In the genomic region with DNA sequence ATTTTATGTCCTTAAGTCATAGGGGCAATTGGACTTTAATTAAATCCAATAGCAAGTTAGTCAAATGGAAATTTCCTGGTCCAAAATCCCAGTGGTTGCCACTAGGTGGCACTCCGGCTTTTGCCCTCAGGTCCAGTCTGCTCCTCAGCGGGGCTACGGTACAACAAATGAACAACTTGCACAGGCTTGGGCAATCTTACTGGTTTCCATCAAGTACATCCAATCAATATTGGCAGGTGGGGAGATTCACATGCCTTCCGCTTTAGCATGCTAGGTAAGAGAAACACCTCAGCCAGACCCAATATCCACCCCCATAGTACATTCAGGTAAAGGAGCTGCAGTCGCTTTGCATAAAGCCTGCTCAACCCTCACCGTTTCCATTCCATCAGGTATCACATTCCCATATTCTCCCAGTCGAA, we compare ENCODE assay signal across 2 cellular contexts.
TF ChIP-seq lines count a peak whose summit lies in the region.

No MANE protein-coding gene starts in this region.

TF ChIP-seq in HEK293, 187 proteins besides CTCF, POLR2A, EP300 and RAD21:
- no peak for TF ChIP-seq ZNF23 (tag by site-specific recombination; IDR thresholded peaks at IDR 0.05; ENCODE audit: borderline replicate concordance)
- no peak for TF ChIP-seq OSR2 (tag by site-specific recombination; IDR thresholded peaks at IDR 0.05)
- TF ChIP-seq ZNF19 (tag by site-specific recombination; IDR thresholded peaks at IDR 0.05; ENCODE audit: low read depth) = no peak
- TF ChIP-seq ZNF529 (tag by site-specific recombination; IDR thresholded peaks at IDR 0.05; ENCODE audit: insufficient replicate concordance) = no peak
- TF ChIP-seq, protein P1, sequence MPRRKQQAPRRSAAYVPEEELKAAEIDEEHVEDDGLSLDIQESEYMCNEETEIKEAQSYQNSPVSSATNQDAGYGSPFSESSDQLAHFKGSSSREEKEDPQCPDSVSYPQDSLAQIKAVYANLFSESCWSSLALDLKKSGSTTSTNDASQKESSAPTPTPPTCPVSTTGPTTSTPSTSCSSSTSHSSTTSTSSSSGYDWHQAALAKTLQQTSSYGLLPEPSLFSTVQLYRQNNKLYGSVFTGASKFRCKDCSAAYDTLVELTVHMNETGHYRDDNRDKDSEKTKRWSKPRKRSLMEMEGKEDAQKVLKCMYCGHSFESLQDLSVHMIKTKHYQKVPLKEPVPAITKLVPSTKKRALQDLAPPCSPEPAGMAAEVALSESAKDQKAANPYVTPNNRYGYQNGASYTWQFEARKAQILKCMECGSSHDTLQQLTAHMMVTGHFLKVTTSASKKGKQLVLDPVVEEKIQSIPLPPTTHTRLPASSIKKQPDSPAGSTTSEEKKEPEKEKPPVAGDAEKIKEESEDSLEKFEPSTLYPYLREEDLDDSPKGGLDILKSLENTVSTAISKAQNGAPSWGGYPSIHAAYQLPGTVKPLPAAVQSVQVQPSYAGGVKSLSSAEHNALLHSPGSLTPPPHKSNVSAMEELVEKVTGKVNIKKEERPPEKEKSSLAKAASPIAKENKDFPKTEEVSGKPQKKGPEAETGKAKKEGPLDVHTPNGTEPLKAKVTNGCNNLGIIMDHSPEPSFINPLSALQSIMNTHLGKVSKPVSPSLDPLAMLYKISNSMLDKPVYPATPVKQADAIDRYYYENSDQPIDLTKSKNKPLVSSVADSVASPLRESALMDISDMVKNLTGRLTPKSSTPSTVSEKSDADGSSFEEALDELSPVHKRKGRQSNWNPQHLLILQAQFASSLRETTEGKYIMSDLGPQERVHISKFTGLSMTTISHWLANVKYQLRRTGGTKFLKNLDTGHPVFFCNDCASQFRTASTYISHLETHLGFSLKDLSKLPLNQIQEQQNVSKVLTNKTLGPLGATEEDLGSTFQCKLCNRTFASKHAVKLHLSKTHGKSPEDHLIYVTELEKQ (tag by site-specific recombination; IDR thresholded peaks at IDR 0.05; ENCODE audit: borderline replicate concordance) = no peak
- TF ChIP-seq ZBTB17 (tag by site-specific recombination; IDR thresholded peaks at IDR 0.05) = peak; percentile 50
- TF ChIP-seq ZNF654 (tag by site-specific recombination; IDR thresholded peaks at IDR 0.05; ENCODE audit: low read depth) = peak; percentile 85
- no peak for TF ChIP-seq ZNF146 (tag by site-specific recombination; IDR thresholded peaks at IDR 0.05)
- TF ChIP-seq FEZF1 (tag by site-specific recombination; IDR thresholded peaks at IDR 0.05) = peak; percentile 57
- no peak for TF ChIP-seq HOXA7 (CRISPR knock-in tag; IDR thresholded peaks at IDR 0.05; ENCODE audit: borderline replicate concordance)
- peak; percentile 100 for TF ChIP-seq ZNF133 (tag by site-specific recombination; IDR thresholded peaks at IDR 0.05)
- peak; percentile 53; the same call in 1 of the 2 replicates for TF ChIP-seq ZNF660 (tag by site-specific recombination; IDR thresholded peaks at IDR 0.05)
- TF ChIP-seq ZNF677 (tag by site-specific recombination; IDR thresholded peaks at IDR 0.05) = peak; percentile 86
- TF ChIP-seq, protein P2, sequence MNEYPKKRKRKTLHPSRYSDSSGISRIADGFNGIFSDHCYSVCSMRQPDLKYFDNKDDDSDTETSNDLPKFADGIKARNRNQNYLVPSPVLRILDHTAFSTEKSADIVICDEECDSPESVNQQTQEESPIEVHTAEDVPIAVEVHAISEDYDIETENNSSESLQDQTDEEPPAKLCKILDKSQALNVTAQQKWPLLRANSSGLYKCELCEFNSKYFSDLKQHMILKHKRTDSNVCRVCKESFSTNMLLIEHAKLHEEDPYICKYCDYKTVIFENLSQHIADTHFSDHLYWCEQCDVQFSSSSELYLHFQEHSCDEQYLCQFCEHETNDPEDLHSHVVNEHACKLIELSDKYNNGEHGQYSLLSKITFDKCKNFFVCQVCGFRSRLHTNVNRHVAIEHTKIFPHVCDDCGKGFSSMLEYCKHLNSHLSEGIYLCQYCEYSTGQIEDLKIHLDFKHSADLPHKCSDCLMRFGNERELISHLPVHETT (tag by site-specific recombination; IDR thresholded peaks at IDR 0.05) = no peak
- 0 out of 2 replicates have a peak, but pooled peaks have one; percentile 15 for TF ChIP-seq SP7 (tag by site-specific recombination; IDR thresholded peaks at IDR 0.05)
- TF ChIP-seq GLI2 (tag by site-specific recombination; IDR thresholded peaks at IDR 0.05; ENCODE audit: borderline replicate concordance, low read depth) = no peak
- no peak for TF ChIP-seq REPIN1 (tag by site-specific recombination; IDR thresholded peaks at IDR 0.05; ENCODE audit: low read depth)
- TF ChIP-seq YY2 (tag by site-specific recombination; IDR thresholded peaks at IDR 0.05) = no peak
- TF ChIP-seq ZNF138 (tag by site-specific recombination; IDR thresholded peaks at IDR 0.05; ENCODE audit: borderline replicate concordance) = no peak
- TF ChIP-seq, protein P3, sequence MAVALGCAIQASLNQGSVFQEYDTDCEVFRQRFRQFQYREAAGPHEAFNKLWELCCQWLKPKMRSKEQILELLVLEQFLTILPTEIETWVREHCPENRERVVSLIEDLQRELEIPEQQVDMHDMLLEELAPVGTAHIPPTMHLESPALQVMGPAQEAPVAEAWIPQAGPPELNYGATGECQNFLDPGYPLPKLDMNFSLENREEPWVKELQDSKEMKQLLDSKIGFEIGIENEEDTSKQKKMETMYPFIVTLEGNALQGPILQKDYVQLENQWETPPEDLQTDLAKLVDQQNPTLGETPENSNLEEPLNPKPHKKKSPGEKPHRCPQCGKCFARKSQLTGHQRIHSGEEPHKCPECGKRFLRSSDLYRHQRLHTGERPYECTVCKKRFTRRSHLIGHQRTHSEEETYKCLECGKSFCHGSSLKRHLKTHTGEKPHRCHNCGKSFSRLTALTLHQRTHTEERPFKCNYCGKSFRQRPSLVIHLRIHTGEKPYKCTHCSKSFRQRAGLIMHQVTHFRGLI (tag by site-specific recombination; IDR thresholded peaks at IDR 0.05) = no peak

TF ChIP-seq in H1, 55 proteins besides CTCF, POLR2A, EP300 and RAD21:
- TF ChIP-seq SP4 (IDR thresholded peaks at IDR 0.05; ENCODE audit: low read length) (0 out of 2 replicates have a peak, but pooled peaks have one; percentile 31), SP1 (IDR thresholded peaks at IDR 0.05; ENCODE audit: low read depth, low read length) (0 out of 2 replicates have a peak, but pooled peaks have one; percentile 33), KDM1A (IDR thresholded peaks at IDR 0.05; ENCODE audit: borderline replicate concordance, low read length) (no peak)
